11 cellular contexts compared by ENCODE assay signal in genomic region chr10:68987611-68988010, GRCh38. TPM values are rescaled to one million over a fixed set of nuclear protein-coding genes. Genes with fewer than 3 reads are reported as not detected.
A peak's percentile ranks its signal among the peaks of the same experiment; 100 is the strongest.
DNase-seq lines count a peak whose midpoint lies in the region; ATAC-seq and TF ChIP-seq lines count a peak whose summit lies in the region.
"Had no signal": no experiment of that assay in that cellular context is flagged by ENCODE, and none has a peak within 500 bp of the region (broad histone marks: within the 10 kb centered on the region; RNA-seq: fewer than 3 reads in every experiment).

No MANE protein-coding gene starts in this region.

- no peak overlapping the region for H2AFZ ChIP-seq in GM23338

- intact Hi-C loops in CD4-positive, alpha-beta memory T cell (cut with micrococcal nuclease) = loop anchor here (1.0 kb wide), 3 partner anchors 32 to 193 kb away; partner anchors contain the start of gene SUPV3L1
- intact Hi-C loops in activated CD8-positive, alpha-beta T cell treated with anti-CD3 and anti-CD28 coated beads for 36 hours (cut with micrococcal nuclease) = no loop called here
- intact Hi-C loops in naive thymus-derived CD4-positive, alpha-beta T cell (cut with micrococcal nuclease) = loop anchor here (1.0 to 5.0 kb wide), 13 partner anchors 17 to 460 kb away; partner anchors contain the start of genes DDX21 (in 1 of the 2), DDX50 (in 1 of the 2), SLC25A16 (in 1 of the 2) and SRGN (in 1 of the 2)
- intact Hi-C loops in aorta (cut with DNase I) = loop anchor here in 1 of 2 donors (2.0 kb wide), 2 partner anchors 31 to 105 kb away; partner anchors contain the start of gene DDX21

- CTCF ChIA-PET in CD4-positive, alpha-beta memory T cell (lab: Charles Lee; ENCODE audit: partially characterized antibody) = interaction anchor here (1.0 to 4.4 kb wide), 9 partner anchors 10 to 405 kb away, joined by 3 to 27 read pairs (median 3); partner anchors contain the start of gene DDX21
- CTCF ChIA-PET in activated CD8-positive, alpha-beta T cell treated with anti-CD3 and anti-CD28 coated beads for 36 hours (lab: Charles Lee) = interaction anchor here (0.8 to 2.0 kb wide), 10 partner anchors 8 to 332 kb away, joined by 3 to 11 read pairs (median 3); partner anchors contain the start of gene DDX21
- CTCF ChIA-PET in naive thymus-derived CD4-positive, alpha-beta T cell (lab: Charles Lee) = interaction anchor here (0.6 to 2.8 kb wide), 7 partner anchors 17 to 1048 kb away, joined by 3 to 11 read pairs (median 4); no protein-coding TSS in a partner anchor

- H3K27ac Mint-ChIP-seq in CD4-positive, alpha-beta memory T cell = peak overlapping the region in 4 of 7 donors; percentile 57 to 99 (median 90)
- H3K27ac Mint-ChIP-seq in GM23338 = no peak overlapping the region
- H3K27ac Mint-ChIP-seq in activated CD8-positive, alpha-beta T cell treated with anti-CD3 and anti-CD28 coated beads for 36 hours = peak overlapping the region; percentile 95
- peak overlapping the region in 6 of 9 donors; percentile 19 to 98 (median 86) for H3K27ac Mint-ChIP-seq in naive thymus-derived CD4-positive, alpha-beta T cell

- H3K27ac ChIP-seq in CD4-positive, alpha-beta memory T cell (ENCODE audit: low read depth, low read length) = no peak overlapping the region
- 0 out of 2 replicates have a peak overlapping the region, but pooled peaks have one; percentile 9 for H3K27ac ChIP-seq in GM23338 (ENCODE audit: low read depth)
- H3K27ac ChIP-seq in naive thymus-derived CD4-positive, alpha-beta T cell (ENCODE audit: low read depth, low read length) = no peak overlapping the region
- no peak overlapping the region for H3K27ac ChIP-seq in aorta (ENCODE audit: low read depth in 1 of 2, low read length in 2 of 2)
- no peak overlapping the region for H3K27ac ChIP-seq in suprapubic skin

- no peak overlapping the region for H3K4me2 ChIP-seq in GM23338

- TF ChIP-seq POLR2A in suprapubic skin (IDR thresholded peaks at IDR 0.05) = no peak

- no peaks in the 10 kb centered on the region for H3K27me3 ChIP-seq in CD4-positive, alpha-beta memory T cell (ENCODE audit: insufficient read depth, low read length)
- no peaks in the 10 kb centered on the region for H3K27me3 ChIP-seq in GM23338 (ENCODE audit: insufficient read depth)
- H3K27me3 ChIP-seq in naive thymus-derived CD4-positive, alpha-beta T cell (ENCODE audit: control insufficient read depth in 2 of 2, insufficient read depth in 2 of 2, low read length in 2 of 2) = no peaks in the 10 kb centered on the region
- H3K27me3 ChIP-seq in aorta (ENCODE audit: control insufficient read depth in 1 of 2, insufficient read depth in 2 of 2, low read length in 1 of 2) = no peaks in the 10 kb centered on the region
- no peaks in the 10 kb centered on the region for H3K27me3 ChIP-seq in suprapubic skin
- H3K27me3 ChIP-seq: breast epithelium had no signal

- H3K27me3 Mint-ChIP-seq in CD4-positive, alpha-beta memory T cell = no peaks in the 10 kb centered on the region
- peaks cover 7% of the 10 kb centered on the region for H3K27me3 Mint-ChIP-seq in GM23338 (ENCODE audit: insufficient read depth, low read depth, poor library complexity)
- H3K27me3 Mint-ChIP-seq in activated CD8-positive, alpha-beta T cell treated with anti-CD3 and anti-CD28 coated beads for 36 hours = no peaks in the 10 kb centered on the region
- H3K27me3 Mint-ChIP-seq in naive thymus-derived CD4-positive, alpha-beta T cell = peaks cover 0 to 2% (median 0%) of the 10 kb centered on the region in 5 donors

- 0 out of 2 replicates have a peak, but pooled peaks cover 4% of the 10 kb centered on the region for H3F3A ChIP-seq in GM23338 (replicated peaks; ENCODE audit: low read depth)

- peak overlapping the region; percentile 92 to 100 (median 99) for H3K4me3 Mint-ChIP-seq in CD4-positive, alpha-beta memory T cell
- H3K4me3 Mint-ChIP-seq in GM23338 = no peak overlapping the region
- peak overlapping the region; percentile 98 for H3K4me3 Mint-ChIP-seq in activated CD8-positive, alpha-beta T cell treated with anti-CD3 and anti-CD28 coated beads for 36 hours
- peak overlapping the region in 9 of 10 donors; percentile 94 to 100 (median 99) for H3K4me3 Mint-ChIP-seq in naive thymus-derived CD4-positive, alpha-beta T cell

- no peak for DNase-seq in CD4-positive, alpha-beta memory T cell
- DNase-seq in GM23338 (ENCODE audit: low spot score) = no peak
- DNase-seq in activated CD8-positive, alpha-beta T cell treated with anti-CD3 and anti-CD28 coated beads for 36 hours = no peak
- no peak for DNase-seq in naive thymus-derived CD4-positive, alpha-beta T cell
- DNase-seq in aorta = no peak
- DNase-seq in suprapubic skin (ENCODE audit: low spot score in 2 of 2) = no peak
- no peak for DNase-seq in islet precursor cell
- DNase-seq: midbrain, NCI-H1417, right cardiac atrium had no signal

- H3K9me3 ChIP-seq in CD4-positive, alpha-beta memory T cell (ENCODE audit: control insufficient read depth in 1 of 2, low read length in 2 of 2) = no peaks in the 10 kb centered on the region
- no peaks in the 10 kb centered on the region for H3K9me3 ChIP-seq in naive thymus-derived CD4-positive, alpha-beta T cell (ENCODE audit: control insufficient read depth in 2 of 3, low read length in 3 of 3)
- H3K9me3 ChIP-seq in aorta (ENCODE audit: control insufficient read depth, low read length) (no peaks in the 10 kb centered on the region), suprapubic skin (no peaks in the 10 kb centered on the region)
- H3K9me3 ChIP-seq: breast epithelium had no signal

- no peak for TF ChIP-seq EP300 in suprapubic skin (IDR thresholded peaks at IDR 0.05)

- H4K20me1 ChIP-seq in GM23338 (replicated peaks; ENCODE audit: insufficient read depth) = no peaks in the 10 kb centered on the region; the same call in none of the 2 replicates

- H3K4me1 Mint-ChIP-seq in CD4-positive, alpha-beta memory T cell = peaks cover 29 to 53% (median 43%) of the 10 kb centered on the region in 4 donors
- H3K4me1 Mint-ChIP-seq in GM23338 = peaks cover 13% of the 10 kb centered on the region
- H3K4me1 Mint-ChIP-seq in activated CD8-positive, alpha-beta T cell treated with anti-CD3 and anti-CD28 coated beads for 36 hours (ENCODE audit: low read depth) = peaks cover 41% of the 10 kb centered on the region
- peaks cover 24 to 54% (median 45%) of the 10 kb centered on the region in 7 donors for H3K4me1 Mint-ChIP-seq in naive thymus-derived CD4-positive, alpha-beta T cell

- TF ChIP-seq CTCF in GM23338 (conservative IDR thresholded peaks at IDR 0.05; ENCODE audit: low read depth in 2 of 2) (no peak), suprapubic skin (IDR thresholded peaks at IDR 0.05) (no peak)
- no peak for TF ChIP-seq CTCF in activated CD8-positive, alpha-beta T cell treated with anti-CD3 and anti-CD28 coated beads for 36 hours (IDR thresholded peaks at IDR 0.05)

- H3K79me2 ChIP-seq in GM23338 (replicated peaks; ENCODE audit: insufficient read depth) = peaks cover 34% of the 10 kb centered on the region

- H3K4me1 ChIP-seq in CD4-positive, alpha-beta memory T cell (ENCODE audit: insufficient read depth, low read length) = peaks cover 40% of the 10 kb centered on the region
- H3K4me1 ChIP-seq in GM23338 (ENCODE audit: insufficient read depth) (peaks cover 9% of the 10 kb centered on the region; the same call in 1 of the 2 replicates), aorta (ENCODE audit: control insufficient read depth in 1 of 2, insufficient read depth in 2 of 2, low read length in 2 of 2) (no peaks in the 10 kb centered on the region), suprapubic skin (peaks cover 37% of the 10 kb centered on the region)
- peaks cover 13 to 15% of the 10 kb centered on the region in 2 donors for H3K4me1 ChIP-seq in naive thymus-derived CD4-positive, alpha-beta T cell (ENCODE audit: control insufficient read depth in 2 of 2, insufficient read depth in 2 of 2, low read length in 2 of 2)

- peaks cover 6% of the 10 kb centered on the region for H3K36me3 ChIP-seq in CD4-positive, alpha-beta memory T cell (ENCODE audit: insufficient read depth, low read length)
- peaks cover 30% of the 10 kb centered on the region for H3K36me3 ChIP-seq in GM23338 (ENCODE audit: insufficient read depth)
- peaks cover 10 to 22% (median 13%) of the 10 kb centered on the region in 3 experiments for H3K36me3 ChIP-seq in naive thymus-derived CD4-positive, alpha-beta T cell (ENCODE audit: control insufficient read depth in 2 of 3, insufficient read depth in 3 of 3, low read length in 3 of 3)
- no peaks in the 10 kb centered on the region for H3K36me3 ChIP-seq in aorta (ENCODE audit: control insufficient read depth in 1 of 2, insufficient read depth in 2 of 2, low read length in 1 of 2)
- peaks cover 29% of the 10 kb centered on the region for H3K36me3 ChIP-seq in suprapubic skin
- H3K36me3 ChIP-seq: breast epithelium had no signal

- H3K9me3 Mint-ChIP-seq in CD4-positive, alpha-beta memory T cell = peaks cover 0 to 4% (median 0%) of the 10 kb centered on the region in 8 donors
- H3K9me3 Mint-ChIP-seq in GM23338 = no peaks in the 10 kb centered on the region
- no peaks in the 10 kb centered on the region for H3K9me3 Mint-ChIP-seq in activated CD8-positive, alpha-beta T cell treated with anti-CD3 and anti-CD28 coated beads for 36 hours
- H3K9me3 Mint-ChIP-seq in naive thymus-derived CD4-positive, alpha-beta T cell = peaks cover 0 to 3% (median 0%) of the 10 kb centered on the region in 11 donors

- no peaks in the 10 kb centered on the region for H3K9me2 ChIP-seq in GM23338 (ENCODE audit: insufficient read depth)

- no peak for ATAC-seq in GM23338
- ATAC-seq in activated CD8-positive, alpha-beta T cell treated with anti-CD3 and anti-CD28 coated beads for 36 hours = no peak
- no peak for ATAC-seq in naive thymus-derived CD4-positive, alpha-beta T cell
- no peak for ATAC-seq in aorta (ENCODE audit: low FRiP score)

- POLR2A ChIA-PET in CD4-positive, alpha-beta memory T cell (lab: Charles Lee; ENCODE audit: partially characterized antibody) = interaction anchor here (0.6 to 4.1 kb wide), 11 partner anchors 10 to 330 kb away, joined by 3 to 25 read pairs (median 4); partner anchors contain the start of genes DDX21, SRGN and SUPV3L1
- POLR2A ChIA-PET in activated CD8-positive, alpha-beta T cell treated with anti-CD3 and anti-CD28 coated beads for 36 hours (lab: Charles Lee) = interaction anchor here (0.6 to 2.7 kb wide), 6 partner anchors 14 to 330 kb away, joined by 3 to 11 read pairs (median 6); partner anchors contain the start of gene DDX21
- POLR2A ChIA-PET in naive thymus-derived CD4-positive, alpha-beta T cell (lab: Charles Lee) = interaction anchor here (0.5 to 1.8 kb wide), 7 partner anchors 8 to 403 kb away, joined by 3 to 5 read pairs (median 3); partner anchors contain the start of genes SRGN and SUPV3L1

- WGBS in aorta, 2 donors = 75% methylated on average over 3 of the region's 3 CpGs
- WGBS in suprapubic skin = 52% methylated on average over 3 of the region's 3 CpGs

- peak overlapping the region in 1 of 2 donors; percentile 99 for H3K4me3 ChIP-seq in CD4-positive, alpha-beta memory T cell (ENCODE audit: low read length in 2 of 2)
- H3K4me3 ChIP-seq in GM23338 (no peak overlapping the region), aorta (ENCODE audit: low read length in 2 of 2) (no peak overlapping the region), suprapubic skin (no peak overlapping the region)
- H3K4me3 ChIP-seq in naive thymus-derived CD4-positive, alpha-beta T cell (ENCODE audit: low read length) = no peak overlapping the region

- H3K36me3 Mint-ChIP-seq in CD4-positive, alpha-beta memory T cell = peaks cover 6 to 34% of the 10 kb centered on the region in 2 donors
- peaks cover 35% of the 10 kb centered on the region for H3K36me3 Mint-ChIP-seq in GM23338 (ENCODE audit: low read depth)
- H3K36me3 Mint-ChIP-seq in activated CD8-positive, alpha-beta T cell treated with anti-CD3 and anti-CD28 coated beads for 36 hours (ENCODE audit: low read depth) = peaks cover 35% of the 10 kb centered on the region
- H3K36me3 Mint-ChIP-seq in naive thymus-derived CD4-positive, alpha-beta T cell = peaks cover 0 to 13% (median 6%) of the 10 kb centered on the region in 5 donors

RNA-seq across cellular contexts. Expression of gene KIFBP, which starts 1.0 kb away (rescaled TPM):
- total RNA-seq in CD4-positive, alpha-beta memory T cell = 10 to 100 TPM; 17.9 to 18.5 TPM
- polyA plus RNA-seq in CD4-positive, alpha-beta memory T cell = 1 to 10 TPM; 2.7 to 8.1 TPM
- total RNA-seq in GM23338 (2014; rRNA removed; shearing (Covaris generic)) = 36.4 and 39.8 TPM in 2 replicates
- polyA plus RNA-seq in GM23338 (2016; fragmentation: Nextera tagmentation; extraction: Ambion mirVana) = 21.9 and 24.5 TPM in 2 replicates
- total RNA-seq in activated CD8-positive, alpha-beta T cell treated with anti-CD3 and anti-CD28 coated beads for 36 hours = 10 to 100 TPM in 1 of 2 experiments, 1 to 10 TPM in 1; 9.7 to 10.9 TPM
- 10 to 100 TPM in 3 of 5 experiments, 1 to 10 TPM in 2; 4.5 to 18.1 (median 14.0) TPM for total RNA-seq in naive thymus-derived CD4-positive, alpha-beta T cell
- 1 to 10 TPM; 4.9 TPM for polyA plus RNA-seq in naive thymus-derived CD4-positive, alpha-beta T cell
- 10 to 100 TPM; 27.4 to 28.4 TPM for total RNA-seq in aorta
- 10 to 100 TPM; 19.0 to 23.3 TPM for polyA plus RNA-seq in aorta
- 10 to 100 TPM; 15.0 to 21.5 (median 20.8) TPM for total RNA-seq in suprapubic skin

RNA-seq across cellular contexts. Expression of gene DDX21, which starts 31.6 kb away (rescaled TPM):
- total RNA-seq in CD4-positive, alpha-beta memory T cell = 10 to 100 TPM; 50.6 to 57.1 TPM
- polyA plus RNA-seq in CD4-positive, alpha-beta memory T cell = 10 to 100 TPM; 20.3 to 20.7 TPM
- total RNA-seq in GM23338 (2014; rRNA removed; shearing (Covaris generic)) = 194 and 209 TPM in 2 replicates
- polyA plus RNA-seq in GM23338 (2016; fragmentation: Nextera tagmentation; extraction: Ambion mirVana) = 130 and 138 TPM in 2 replicates
- total RNA-seq in activated CD8-positive, alpha-beta T cell treated with anti-CD3 and anti-CD28 coated beads for 36 hours = 100 to 1,000 TPM; 192 to 194 TPM
- total RNA-seq in naive thymus-derived CD4-positive, alpha-beta T cell = 100 to 1,000 TPM in 1 of 5 experiments, 10 to 100 TPM in 4; 43.5 to 101 (median 86.7) TPM
- polyA plus RNA-seq in naive thymus-derived CD4-positive, alpha-beta T cell = 10 to 100 TPM; 15.0 to 15.4 TPM
- 10 to 100 TPM; 34.9 to 52.4 TPM for total RNA-seq in aorta
- polyA plus RNA-seq in aorta = 10 to 100 TPM; 13.7 to 22.0 TPM
- total RNA-seq in suprapubic skin = 10 to 100 TPM; 35.4 to 84.4 (median 58.5) TPM
